Comparison of ENCODE assay signal across 8 cellular contexts in genomic region chr17:17204635-17205231, GRCh38. TPM values are rescaled to one million over a fixed set of nuclear protein-coding genes. Genes with fewer than 3 reads are reported as not detected.
DNase-seq lines count a peak whose midpoint lies in the region; ATAC-seq and TF ChIP-seq lines count a peak whose summit lies in the region.

No MANE protein-coding gene starts in this region.

- H3K9me3 Mint-ChIP-seq in activated T-cell treated with anti-CD3 and anti-CD28 coated beads, Interleukin-2, amount 50 U/mL, for 24 hours = no peaks in the 10 kb centered on the region
- no peaks in the 10 kb centered on the region for H3K9me3 Mint-ChIP-seq in activated CD4-positive, alpha-beta memory T cell treated with anti-CD3 and anti-CD28 coated beads, Interleukin-2, amount 10 ng/mL, durations not matched to agents 7 days and 5 days
- no peaks in the 10 kb centered on the region for H3K9me3 Mint-ChIP-seq in immature natural killer cell

- no peaks in the 10 kb centered on the region for H3K27me3 ChIP-seq in thoracic aorta (replicated peaks; ENCODE audit: insufficient read depth)

- no peaks in the 10 kb centered on the region for H3K27me3 Mint-ChIP-seq in activated T-cell treated with anti-CD3 and anti-CD28 coated beads, Interleukin-2, amount 50 U/mL, for 24 hours
- H3K27me3 Mint-ChIP-seq in activated CD4-positive, alpha-beta memory T cell treated with anti-CD3 and anti-CD28 coated beads, Interleukin-2, amount 10 ng/mL, durations not matched to agents 7 days and 5 days = no peaks in the 10 kb centered on the region
- peaks cover 5 to 21% (median 10%) of the 10 kb centered on the region in 3 donors for H3K27me3 Mint-ChIP-seq in immature natural killer cell (ENCODE audit: low read depth in 3 of 3)

- intact Hi-C loops in head of caudate nucleus (cut with DNase I) = no loop called here

- POLR2A ChIA-PET in activated CD4-positive, alpha-beta memory T cell treated with anti-CD3 and anti-CD28 coated beads, Interleukin-2, amount 10 ng/mL, durations not matched to agents 7 days and 5 days (lab: Charles Lee) = interaction anchor here (0.8 to 6.3 kb wide), 10 partner anchors 10 to 162 kb away, joined by 3 to 49 read pairs (median 8); partner anchors contain the start of genes FLCN and MPRIP

- peak overlapping the region; percentile 66 for H3K4me3 ChIP-seq in thoracic aorta

- CTCF ChIA-PET in activated CD4-positive, alpha-beta memory T cell treated with anti-CD3 and anti-CD28 coated beads, Interleukin-2, amount 10 ng/mL, durations not matched to agents 7 days and 5 days (lab: Charles Lee) = interaction anchor here (1.1 to 1.3 kb wide), 2 partner anchors 27 to 63 kb away, joined by 3 read pairs; no protein-coding TSS in a partner anchor

- peaks cover 37% of the 10 kb centered on the region for H3K4me1 Mint-ChIP-seq in activated T-cell treated with anti-CD3 and anti-CD28 coated beads, Interleukin-2, amount 50 U/mL, for 24 hours (ENCODE audit: low read depth)
- peaks cover 31% of the 10 kb centered on the region for H3K4me1 Mint-ChIP-seq in activated CD4-positive, alpha-beta memory T cell treated with anti-CD3 and anti-CD28 coated beads, Interleukin-2, amount 10 ng/mL, durations not matched to agents 7 days and 5 days
- H3K4me1 Mint-ChIP-seq in immature natural killer cell = peaks cover 45 to 53% of the 10 kb centered on the region in 2 donors

- peaks cover 59% of the 10 kb centered on the region for H3K36me3 Mint-ChIP-seq in activated T-cell treated with anti-CD3 and anti-CD28 coated beads, Interleukin-2, amount 50 U/mL, for 24 hours (ENCODE audit: low read depth)
- peaks cover 23% of the 10 kb centered on the region for H3K36me3 Mint-ChIP-seq in activated CD4-positive, alpha-beta memory T cell treated with anti-CD3 and anti-CD28 coated beads, Interleukin-2, amount 10 ng/mL, durations not matched to agents 7 days and 5 days (ENCODE audit: low read depth)
- peaks cover 0 to 5% (median 3%) of the 10 kb centered on the region in 3 donors for H3K36me3 Mint-ChIP-seq in immature natural killer cell

- peak overlapping the region; percentile 91 for H3K4me3 Mint-ChIP-seq in activated T-cell treated with anti-CD3 and anti-CD28 coated beads, Interleukin-2, amount 50 U/mL, for 24 hours
- peak overlapping the region; percentile 83 for H3K4me3 Mint-ChIP-seq in activated CD4-positive, alpha-beta memory T cell treated with anti-CD3 and anti-CD28 coated beads, Interleukin-2, amount 10 ng/mL, durations not matched to agents 7 days and 5 days
- peak overlapping the region; percentile 72 to 90 (median 83) for H3K4me3 Mint-ChIP-seq in immature natural killer cell

- no peak for ATAC-seq in thoracic aorta (ENCODE audit: insufficient number of reproducible peaks, low FRiP score, low read depth)

- TF ChIP-seq CTCF in thoracic aorta (IDR thresholded peaks at IDR 0.05) = no peak

- DNase-seq in activated T-cell treated with anti-CD3 and anti-CD28 coated beads, Interleukin-2, amount 50 U/mL, for 24 hours = no peak
- DNase-seq in activated T-cell treated with anti-CD3 and anti-CD28 coated beads, Interleukin-2, amount 50 U/mL, for 1 hour = no peak
- no peak for DNase-seq in activated CD4-positive, alpha-beta memory T cell treated with anti-CD3 and anti-CD28 coated beads, Interleukin-2, amount 10 ng/mL, durations not matched to agents 7 days and 5 days
- DNase-seq in immature natural killer cell = peak in 1 of 3 donors; percentile 10
- DNase-seq in thoracic aorta (ENCODE audit: low spot score) = no peak
- no peak for DNase-seq in NCI-H526 treated with DMSO at 0.1 percent for 48 hours (lab: John Stamatoyannopoulos, UW)
- no peak for DNase-seq in head of caudate nucleus
- DNase-seq in NCI-H2196 treated with DMSO at 0.1 percent for 48 hours (lab: John Stamatoyannopoulos, UW; ENCODE audit: unreplicated experiment) = no peak

- no peaks in the 10 kb centered on the region for H3K9me3 ChIP-seq in thoracic aorta

- H3K36me3 ChIP-seq in thoracic aorta = no peaks in the 10 kb centered on the region

- H3K27ac ChIP-seq in thoracic aorta = peak overlapping the region; percentile 69 to 72

- H3K4me1 ChIP-seq in thoracic aorta (ENCODE audit: control insufficient read depth in 1 of 2, low read depth in 2 of 2) = peaks cover 18 to 43% of the 10 kb centered on the region in 2 donors

- H3K27ac Mint-ChIP-seq in activated T-cell treated with anti-CD3 and anti-CD28 coated beads, Interleukin-2, amount 50 U/mL, for 24 hours = peak overlapping the region; percentile 98
- H3K27ac Mint-ChIP-seq in activated CD4-positive, alpha-beta memory T cell treated with anti-CD3 and anti-CD28 coated beads, Interleukin-2, amount 10 ng/mL, durations not matched to agents 7 days and 5 days = peak overlapping the region; percentile 73
- peak overlapping the region; percentile 50 to 85 (median 72) for H3K27ac Mint-ChIP-seq in immature natural killer cell

RNA-seq across cellular contexts. Expression of gene PLD6, which starts 1.4 kb away (rescaled TPM):
- 1 to 10 TPM; 6.3 to 6.6 TPM for total RNA-seq in activated CD4-positive, alpha-beta memory T cell treated with anti-CD3 and anti-CD28 coated beads, Interleukin-2, amount 10 ng/mL, durations not matched to agents 7 days and 5 days
- 1 to 10 TPM in 2 of 3 donors, under 1 TPM in 1; 0.41 to 2.5 (median 1.4) TPM for polyA plus RNA-seq in immature natural killer cell
- total RNA-seq in thoracic aorta = 1 to 10 TPM in 1 of 2 donors, under 1 TPM in 1; 0.68 to 5.5 TPM

RNA-seq across cellular contexts. Expression of gene FLCN, which starts 32.2 kb away (rescaled TPM):
- total RNA-seq in activated CD4-positive, alpha-beta memory T cell treated with anti-CD3 and anti-CD28 coated beads, Interleukin-2, amount 10 ng/mL, durations not matched to agents 7 days and 5 days = 10 to 100 TPM; 48.8 to 53.1 TPM
- polyA plus RNA-seq in immature natural killer cell = 1 to 10 TPM; 1.4 to 6.6 (median 5.9) TPM
- total RNA-seq in thoracic aorta = 100 to 1,000 TPM in 1 of 2 donors, 10 to 100 TPM in 1; 64.3 to 123 TPM
